ENCODE assay signal across 11 cellular contexts in the genomic region with DNA sequence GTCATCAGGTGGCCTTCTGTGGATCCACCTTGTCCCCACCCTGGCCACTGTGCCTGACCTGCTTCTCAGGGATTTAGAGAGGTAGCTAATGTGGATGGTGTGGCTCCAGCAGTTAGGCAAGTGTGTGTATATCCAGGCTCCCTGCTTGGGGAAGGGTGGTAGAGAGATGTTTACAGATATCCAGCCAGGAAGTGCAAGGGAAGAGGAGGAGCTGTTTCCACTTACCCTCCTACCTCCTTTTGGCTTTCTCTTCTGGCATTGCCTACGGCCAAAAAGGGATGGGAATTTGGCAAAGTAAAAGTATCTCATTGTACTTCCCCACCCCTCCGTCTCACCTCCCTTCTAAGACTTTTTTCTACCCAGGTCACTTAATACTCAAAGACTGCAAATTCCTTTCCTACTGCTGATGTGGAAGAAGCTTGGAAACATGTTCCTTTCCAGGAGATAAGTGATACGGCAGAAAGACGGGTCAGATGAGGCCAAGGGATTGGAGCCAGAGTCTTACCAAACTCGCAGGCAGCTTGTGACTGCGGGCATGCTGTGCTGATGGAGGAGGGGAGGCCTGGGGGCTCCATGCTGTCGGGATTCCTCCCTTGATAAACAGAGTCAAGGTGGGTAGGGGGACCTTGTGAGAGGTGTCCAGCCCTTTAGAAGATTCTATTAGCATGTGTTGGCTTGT.
DNase-seq lines count a peak whose midpoint lies in the region; ATAC-seq and TF ChIP-seq lines count a peak whose summit lies in the region.
"Had no signal": no experiment of that assay in that cellular context is flagged by ENCODE, and none has a peak within 500 bp of the region (broad histone marks: within the 10 kb centered on the region; RNA-seq: fewer than 3 reads in every experiment).

No MANE protein-coding gene starts in this region.

- H3K27ac Mint-ChIP-seq in activated T-helper 17 cell treated with anti-CD3 and anti-CD28 coated beads, Interleukin-2, amount 50 U/mL, for 72 hours: no peak overlapping the region

- H3K27me3 Mint-ChIP-seq in activated T-helper 17 cell treated with anti-CD3 and anti-CD28 coated beads, Interleukin-2, amount 50 U/mL, for 72 hours: no peaks in the 10 kb centered on the region

- H3K14ac ChIP-seq in neuronal stem cell (ENCODE audit: low read length): no peak overlapping the region

- no peak overlapping the region for H4K91ac ChIP-seq in neuronal stem cell (ENCODE audit: low read depth, low read length, poor library complexity)

- H3K4me1 ChIP-seq in ACC112 (ENCODE audit: control insufficient read depth, insufficient read depth, low read length, unreplicated experiment) (peaks cover 9% of the 10 kb centered on the region), neuronal stem cell (ENCODE audit: control insufficient read depth in 2 of 2, insufficient read depth in 1 of 2, low read depth in 1 of 2, low read length in 2 of 2) (no peaks in the 10 kb centered on the region), MM.1S (ENCODE audit: low read length) (no peaks in the 10 kb centered on the region)

- no peaks in the 10 kb centered on the region for H3K9me2 ChIP-seq in MM.1S (replicated peaks; ENCODE audit: insufficient read depth, low read length)

- peak overlapping the region; percentile 84 for H2AFZ ChIP-seq in ACC112 (ENCODE audit: low read length, unreplicated experiment)
- H2AFZ ChIP-seq in neuronal stem cell (ENCODE audit: low read length): no peak overlapping the region
- H2AFZ ChIP-seq in MM.1S (ENCODE audit: low read length): no peak overlapping the region

- H4K20me1 ChIP-seq in MM.1S (ENCODE audit: insufficient read depth, low read length): no peaks in the 10 kb centered on the region

- no peaks in the 10 kb centered on the region for H3K79me2 ChIP-seq in ACC112 (ENCODE audit: control insufficient read depth, insufficient read depth, low read length, unreplicated experiment)
- H3K79me2 ChIP-seq in MM.1S (ENCODE audit: low read length): no peaks in the 10 kb centered on the region

- H2BK5ac ChIP-seq in neuronal stem cell (ENCODE audit: low read length): no peak overlapping the region

- peak overlapping the region; percentile 77 for H3K4me3 ChIP-seq in ACC112 (ENCODE audit: low read depth, low read length)
- H3K4me3 ChIP-seq in fibroblast of mammary gland (ENCODE audit: control insufficient read depth, low read depth, low read length): peak overlapping the region; percentile 23
- no peak overlapping the region for H3K4me3 ChIP-seq in neuronal stem cell (ENCODE audit: low read length in 2 of 2)
- no peak overlapping the region for H3K4me3 ChIP-seq in MM.1S (ENCODE audit: low read length)

- H3K18ac ChIP-seq in neuronal stem cell (ENCODE audit: low read length): peak overlapping the region; percentile 61

- no peak overlapping the region for H3K4ac ChIP-seq in neuronal stem cell (ENCODE audit: low read length)

- ATAC-seq in activated T-helper 17 cell treated with anti-CD3 and anti-CD28 coated beads, Interleukin-2, amount 50 U/mL, for 72 hours (replicated peaks): no peak

- H2BK12ac ChIP-seq in neuronal stem cell (ENCODE audit: low read length): no peak overlapping the region

- H3K36me3 ChIP-seq in ACC112 (ENCODE audit: insufficient read depth, low read length) (no peaks in the 10 kb centered on the region), neuronal stem cell (replicated peaks in 1 of 2; ENCODE audit: control insufficient read depth in 2 of 2, insufficient read depth in 2 of 2, low read length in 2 of 2) (peaks cover 0 to 33% of the 10 kb centered on the region in 2 donors), MM.1S (replicated peaks; ENCODE audit: insufficient read depth, low read length) (no peaks in the 10 kb centered on the region)

- H3K36me3 Mint-ChIP-seq in activated T-helper 17 cell treated with anti-CD3 and anti-CD28 coated beads, Interleukin-2, amount 50 U/mL, for 72 hours (ENCODE audit: low read depth): no peaks in the 10 kb centered on the region

- H3F3A ChIP-seq in MM.1S (ENCODE audit: insufficient read depth, low read length): no peaks in the 10 kb centered on the region

- H3K27me3 ChIP-seq in ACC112 (ENCODE audit: insufficient read depth, low read length) (no peaks in the 10 kb centered on the region), neuronal stem cell (ENCODE audit: control insufficient read depth in 3 of 3, insufficient read depth in 3 of 3, low read depth in 1 of 3, low read length in 3 of 3) (no peaks in the 10 kb centered on the region), MM.1S (replicated peaks; ENCODE audit: insufficient read depth, low read length) (no peaks in the 10 kb centered on the region)

- peak; percentile 49 for DNase-seq in NCI-H69 (lab: John Stamatoyannopoulos, UW)
- peak; percentile 60 for DNase-seq in fibroblast of mammary gland (ENCODE audit: low read depth)
- DNase-seq in neuronal stem cell (ENCODE audit: low spot score): no peak
- no peak for DNase-seq in activated CD8-positive, alpha-beta memory T cell treated with anti-CD3 and anti-CD28 coated beads, Interleukin-2, amount 50 U/mL, for 4 hours
- no peak for DNase-seq in activated CD8-positive, alpha-beta memory T cell treated with anti-CD3 and anti-CD28 coated beads for 24 hours
- no peak for DNase-seq in MM.1S
- DNase-seq: activated naive CD4-positive, alpha-beta T cell treated with anti-CD3 and anti-CD28 coated beads, Interleukin-2, amount 50 U/mL, for 16 hours; AML-193; effector CD4-positive, alpha-beta T cell had no signal

- peaks cover 3% of the 10 kb centered on the region for H3K9me3 Mint-ChIP-seq in activated T-helper 17 cell treated with anti-CD3 and anti-CD28 coated beads, Interleukin-2, amount 50 U/mL, for 72 hours

- TF ChIP-seq CTCF in fibroblast of mammary gland (conservative IDR thresholded peaks at IDR 0.05; ENCODE audit: control insufficient read depth, insufficient read depth, low read depth, low read length) (no peak), MM.1S (IDR thresholded peaks at IDR 0.05; ENCODE audit: low read length) (no peak)

- H4K8ac ChIP-seq in neuronal stem cell (ENCODE audit: low read depth, low read length): no peak overlapping the region

- no peaks in the 10 kb centered on the region for H3K4me1 Mint-ChIP-seq in activated T-helper 17 cell treated with anti-CD3 and anti-CD28 coated beads, Interleukin-2, amount 50 U/mL, for 72 hours

- no peak overlapping the region for H3K23ac ChIP-seq in neuronal stem cell (ENCODE audit: low read depth, low read length, poor library complexity)

- H3K4me2 ChIP-seq in neuronal stem cell (ENCODE audit: insufficient read depth, low read length, poor library complexity, severe bottlenecking) (no peak overlapping the region), MM.1S (ENCODE audit: low read depth, low read length) (no peak overlapping the region)

- H3K9me3 ChIP-seq in neuronal stem cell (replicated peaks in 1 of 2; ENCODE audit: control insufficient read depth in 2 of 2, insufficient read depth in 1 of 2, low read depth in 1 of 2, low read length in 2 of 2) (peaks cover 0 to 28% of the 10 kb centered on the region in 2 donors), MM.1S (replicated peaks; ENCODE audit: insufficient read depth, low read length) (no peaks in the 10 kb centered on the region)

- no peak overlapping the region for H2AK5ac ChIP-seq in neuronal stem cell (ENCODE audit: low read depth, low read length)

- WGBS in neuronal stem cell (ENCODE audit: extremely low coverage in 2 of 2, insufficient read length in 2 of 2, insufficient replicate concordance in 1 of 2), 2 donors: no CpG with 5 or more reads among the region's 7 CpGs

- no peak overlapping the region for H3K9ac ChIP-seq in neuronal stem cell (ENCODE audit: low read depth, low read length, poor library complexity)
- H3K9ac ChIP-seq in MM.1S (ENCODE audit: low read length): no peak overlapping the region

- no peak overlapping the region for H2BK120ac ChIP-seq in neuronal stem cell (ENCODE audit: low read depth, low read length)

- H3K4me3 Mint-ChIP-seq in activated T-helper 17 cell treated with anti-CD3 and anti-CD28 coated beads, Interleukin-2, amount 50 U/mL, for 72 hours: no peak overlapping the region

- no peaks in the 10 kb centered on the region for H3K79me1 ChIP-seq in neuronal stem cell (ENCODE audit: low read depth, low read length)

- no peak overlapping the region for H2BK15ac ChIP-seq in neuronal stem cell (ENCODE audit: low read length)

- H3K27ac ChIP-seq in ACC112 (ENCODE audit: low read depth, low read length) (peak overlapping the region; percentile 55), neuronal stem cell (replicated peaks; ENCODE audit: low read length) (no peak overlapping the region), MM.1S (ENCODE audit: low read length) (no peak overlapping the region)

Comparison
In these comparisons a context has a peak if more than half of its experiments do, and no peak if none do; other contexts are left out.
1. H3K4me3 ChIP-seq: peak in ACC112 (single experiment) and fibroblast of mammary gland (single experiment); none in neuronal stem cell (0 of 2) and MM.1S (single experiment).
2. DNase-seq: peak in NCI-H69 (single experiment) and fibroblast of mammary gland (single experiment); none in neuronal stem cell (single experiment), activated CD8-positive, alpha-beta memory T cell treated with anti-CD3 and anti-CD28 coated beads, Interleukin-2, amount 50 U/mL, for 4 hours (single experiment), activated CD8-positive, alpha-beta memory T cell treated with anti-CD3 and anti-CD28 coated beads for 24 hours (single experiment) and MM.1S (single experiment).